1 cellular context compared by ENCODE assay signal in genomic region chr4:1404573-1405248, GRCh38.
TF ChIP-seq lines count a peak whose summit lies in the region.

No MANE protein-coding gene starts in this region.

TF ChIP-seq in HepG2, 621 proteins besides CTCF, POLR2A, EP300 and RAD21:
- TF ChIP-seq POLR2AphosphoS5 (IDR thresholded peaks at IDR 0.05; ENCODE audit: low read depth, low read length) (no peak), NRL (CRISPR knock-in tag; IDR thresholded peaks at IDR 0.05; ENCODE audit: borderline replicate concordance) (no peak), MEIS1 (CRISPR knock-in tag; IDR thresholded peaks at IDR 0.05; ENCODE audit: borderline replicate concordance) (no peak), ZFY (CRISPR knock-in tag; IDR thresholded peaks at IDR 0.05) (no peak), ELF4 (CRISPR knock-in tag; IDR thresholded peaks at IDR 0.05; ENCODE audit: borderline replicate concordance) (no peak), RFX5 (IDR thresholded peaks at IDR 0.05; ENCODE audit: low read depth, low read length) (no peak), NFE2L1 (CRISPR knock-in tag; IDR thresholded peaks at IDR 0.05; ENCODE audit: borderline replicate concordance) (no peak), ATF3 (CRISPR knock-in tag; IDR thresholded peaks at IDR 0.05) (no peak), ZSCAN22 (CRISPR knock-in tag; IDR thresholded peaks at IDR 0.05) (no peak), ZNF607 (CRISPR knock-in tag; IDR thresholded peaks at IDR 0.05; ENCODE audit: borderline replicate concordance) (no peak), ZNF143 (CRISPR knock-in tag; IDR thresholded peaks at IDR 0.05) (no peak), NCOA2 (CRISPR knock-in tag; IDR thresholded peaks at IDR 0.05) (no peak), XBP1 (CRISPR knock-in tag; IDR thresholded peaks at IDR 0.05) (no peak), ZNF468 (CRISPR knock-in tag; IDR thresholded peaks at IDR 0.05) (no peak), ZNF512B (CRISPR knock-in tag; IDR thresholded peaks at IDR 0.05; ENCODE audit: borderline replicate concordance) (no peak)
- TF ChIP-seq, protein P1, sequence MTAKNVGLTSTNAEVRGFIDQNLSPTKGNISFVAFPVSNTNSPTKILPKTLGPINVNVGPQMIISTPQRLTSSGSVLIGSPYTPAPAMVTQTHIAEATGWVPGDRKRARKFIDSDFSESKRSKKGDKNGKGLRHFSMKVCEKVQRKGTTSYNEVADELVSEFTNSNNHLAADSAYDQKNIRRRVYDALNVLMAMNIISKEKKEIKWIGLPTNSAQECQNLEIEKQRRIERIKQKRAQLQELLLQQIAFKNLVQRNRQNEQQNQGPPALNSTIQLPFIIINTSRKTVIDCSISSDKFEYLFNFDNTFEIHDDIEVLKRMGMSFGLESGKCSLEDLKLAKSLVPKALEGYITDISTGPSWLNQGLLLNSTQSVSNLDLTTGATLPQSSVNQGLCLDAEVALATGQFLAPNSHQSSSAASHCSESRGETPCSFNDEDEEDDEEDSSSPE (CRISPR knock-in tag; IDR thresholded peaks at IDR 0.05), result no peak
- TF ChIP-seq, protein P2, sequence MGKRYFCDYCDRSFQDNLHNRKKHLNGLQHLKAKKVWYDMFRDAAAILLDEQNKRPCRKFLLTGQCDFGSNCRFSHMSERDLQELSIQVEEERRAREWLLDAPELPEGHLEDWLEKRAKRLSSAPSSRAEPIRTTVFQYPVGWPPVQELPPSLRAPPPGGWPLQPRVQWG (CRISPR knock-in tag; IDR thresholded peaks at IDR 0.05; ENCODE audit: borderline replicate concordance, low read depth), result no peak
